In the genomic region with DNA sequence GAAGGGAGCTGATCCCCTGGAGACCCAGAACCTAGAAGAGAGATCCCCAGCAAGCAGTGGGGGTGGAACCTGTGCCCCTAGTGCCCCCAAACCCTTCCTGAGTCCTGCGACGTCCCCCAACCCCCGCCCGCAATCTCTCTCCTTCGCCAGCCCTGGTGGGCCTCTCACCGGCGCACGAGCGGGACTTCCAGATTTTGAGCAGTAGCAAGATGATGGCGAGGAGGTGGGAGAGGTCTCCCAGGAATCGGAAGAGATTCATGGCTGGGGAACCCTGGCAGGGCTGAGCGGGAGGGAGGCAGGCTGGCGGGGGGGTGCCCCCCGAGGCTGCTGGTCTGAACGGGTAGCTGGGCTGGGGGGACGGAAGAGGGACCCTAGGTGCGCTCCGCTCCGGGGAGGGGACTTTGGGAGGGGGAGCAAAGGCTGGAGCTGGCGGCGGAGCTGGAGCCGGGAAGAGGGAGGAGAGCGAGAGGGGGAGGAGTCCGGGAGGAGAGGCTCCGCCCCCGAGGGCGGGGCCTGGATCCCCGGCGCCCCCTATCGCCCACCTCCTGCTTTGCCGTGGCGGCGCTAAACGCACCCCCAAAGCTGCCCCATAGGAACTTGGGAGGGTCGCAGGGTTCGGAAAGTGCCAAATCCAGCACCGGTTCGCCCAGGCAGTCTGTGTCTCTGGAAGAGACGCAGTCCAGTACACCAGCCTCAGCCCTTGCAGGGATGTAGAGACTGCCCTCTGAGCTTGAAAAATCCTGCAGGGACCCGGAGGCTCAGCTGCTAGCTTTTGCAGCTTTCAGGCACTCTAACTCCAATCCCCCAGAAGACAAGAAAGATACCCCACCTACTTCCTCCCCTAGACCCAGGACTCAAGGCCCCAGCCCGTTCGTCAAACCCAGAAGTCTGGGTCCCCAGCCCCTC, we compare ENCODE assay signal across 8 cellular contexts. TPM values are rescaled to one million over a fixed set of nuclear protein-coding genes. Genes with fewer than 3 reads are reported as not detected.
DNase-seq lines count a peak whose midpoint lies in the region; ATAC-seq and TF ChIP-seq lines count a peak whose summit lies in the region.

A gene (minus strand): TSS at position 452 of the 906 bp plus-strand sequence. CDS start 193 bp downstream, at position 259.

- peaks cover 2 to 26% (median 17%) of the 10 kb centered on the region in 5 donors for H3K4me1 ChIP-seq in subcutaneous abdominal adipose tissue (ENCODE audit: control insufficient read depth in 5 of 5, insufficient read depth in 5 of 5, low read length in 5 of 5)

- peak within 1 kb of the TSS; percentile 98 to 99 (median 99) for H3K27ac Mint-ChIP-seq in nephron

- peak within 1 kb of the TSS; percentile 93 to 100 (median 99) for H3K9ac ChIP-seq in subcutaneous abdominal adipose tissue (ENCODE audit: low read length in 5 of 5)

- H3K9me3 Mint-ChIP-seq in nephron, result no peaks in the 10 kb centered on the region

- TF ChIP-seq CTCF in AG09309 (IDR thresholded peaks at IDR 0.05; ENCODE audit: control insufficient read depth, insufficient read depth, low read depth, low read length, missing control alignments) (peak; percentile 97), fibroblast of the aortic adventitia (IDR thresholded peaks at IDR 0.05; ENCODE audit: insufficient read depth, low read length) (peak; percentile 94), nephron (IDR thresholded peaks at IDR 0.05; ENCODE audit: unreplicated experiment in 3 of 3) (peak; percentile 88 to 95 (median 92))

- H3K4me3 Mint-ChIP-seq in nephron, result peak within 1 kb of the TSS; percentile 96 to 100 (median 99)

- peaks cover 15% of the 10 kb centered on the region for H3K27me3 Mint-ChIP-seq in nephron (ENCODE audit: low read depth)

- H3K9me3 ChIP-seq in subcutaneous abdominal adipose tissue (ENCODE audit: control insufficient read depth in 5 of 5, low read length in 5 of 5), result no peaks in the 10 kb centered on the region

- peaks cover 6 to 29% (median 26%) of the 10 kb centered on the region in 5 donors for H3K36me3 ChIP-seq in subcutaneous abdominal adipose tissue (ENCODE audit: control insufficient read depth in 5 of 5, insufficient read depth in 5 of 5, low read length in 5 of 5)

- H3K36me3 Mint-ChIP-seq in nephron (ENCODE audit: low read depth), result peaks cover 21% of the 10 kb centered on the region

- DNase-seq in AG09309 (ENCODE audit: low read depth), result no peak
- peak; percentile 92 for DNase-seq in HT-29 (ENCODE audit: low spot score)
- peak; percentile 64 for DNase-seq in RKO (ENCODE audit: low spot score)
- DNase-seq in activated effector memory CD4-positive, alpha-beta T cell treated with anti-CD3 and anti-CD28 coated beads, Interleukin-2, amount 50 U/mL, for 16 hours, result peak; percentile 92
- DNase-seq in fibroblast of the aortic adventitia (ENCODE audit: low read depth), result peak; percentile 71

- H3K27me3 ChIP-seq in subcutaneous abdominal adipose tissue (ENCODE audit: control insufficient read depth in 5 of 5, insufficient read depth in 4 of 5, low read length in 5 of 5), result peaks cover 26 to 38% (median 31%) of the 10 kb centered on the region in 5 donors

- peak; percentile 72 for ATAC-seq in GM18867 (IDR thresholded peaks at IDR 0.05; ENCODE audit: unreplicated experiment)

- H3K4me3 ChIP-seq in AG09309 (ENCODE audit: control insufficient read depth, low read depth, low read length) (peak within 1 kb of the TSS; percentile 74), fibroblast of the aortic adventitia (ENCODE audit: low read depth, low read length) (peak within 1 kb of the TSS; percentile 94), subcutaneous abdominal adipose tissue (ENCODE audit: low read depth in 1 of 5, low read length in 5 of 5) (peak within 1 kb of the TSS; percentile 90 to 96 (median 93))

- peak within 1 kb of the TSS; percentile 90 for H3K27ac ChIP-seq in subcutaneous abdominal adipose tissue (ENCODE audit: low read depth, low read length)

- peaks cover 34% of the 10 kb centered on the region for H3K4me1 Mint-ChIP-seq in nephron

RNA-seq across cellular contexts. Expression of the gene that starts here (rescaled TPM):
- 150 and 189 TPM in 2 replicates for total RNA-seq in HT-29 (2014; rRNA removed; shearing (Covaris generic))
- 23.7 and 140 TPM in 2 replicates for total RNA-seq in fibroblast of the aortic adventitia (ENCODE audit: low replicate concordance)
